ENCODE assay signal across 1 cellular context in genomic region chr17:40551874-40552768, GRCh38.
A peak's percentile ranks its signal among the peaks of the same experiment; 100 is the strongest.
TF ChIP-seq lines count a peak whose summit lies in the region.

No MANE protein-coding gene starts in this region.

TF ChIP-seq in HepG2, 621 proteins besides CTCF, POLR2A, EP300 and RAD21 (continued from another document and continues in another):
- TF ChIP-seq ZNF318 (CRISPR knock-in tag; IDR thresholded peaks at IDR 0.05), result no peak
- TF ChIP-seq U2AF2 (IDR thresholded peaks at IDR 0.05; ENCODE audit: low read depth, low read length), result no peak
- TF ChIP-seq PAF1 (CRISPR knock-in tag; IDR thresholded peaks at IDR 0.05), result no peak
- TF ChIP-seq JUND (CRISPR knock-in tag; IDR thresholded peaks at IDR 0.05), result peak; percentile 59; the same call in 1 of the 2 replicates
- no peak for TF ChIP-seq TCF12 (IDR thresholded peaks at IDR 0.05)
- peak; percentile 74; the same call in 1 of the 2 replicates for TF ChIP-seq TCF12 (CRISPR knock-in tag; IDR thresholded peaks at IDR 0.05)
- TF ChIP-seq ZNF546 (CRISPR knock-in tag; conservative IDR thresholded peaks at IDR 0.05), result no peak
- TF ChIP-seq MED13 (CRISPR knock-in tag; IDR thresholded peaks at IDR 0.05), result no peak; the same call in 1 of the 2 replicates
- TF ChIP-seq IKZF4 (CRISPR knock-in tag; IDR thresholded peaks at IDR 0.05; ENCODE audit: borderline replicate concordance, low read depth, not compliant biosample characterization), result no peak
- 0 out of 2 replicates have a peak, but pooled peaks have one; percentile 36 for TF ChIP-seq KMT2B (CRISPR knock-in tag; IDR thresholded peaks at IDR 0.05)
- TF ChIP-seq GFI1 (CRISPR knock-in tag; IDR thresholded peaks at IDR 0.05; ENCODE audit: borderline replicate concordance), result peak; percentile 70; the same call in 1 of the 2 replicates
- peak; percentile 14; the same call in 1 of the 2 replicates for TF ChIP-seq ZNF629 (CRISPR knock-in tag; conservative IDR thresholded peaks at IDR 0.05)
- peak; percentile 72; the same call in 1 of the 2 replicates for TF ChIP-seq PRDM10 (CRISPR knock-in tag; IDR thresholded peaks at IDR 0.05; ENCODE audit: low read depth)
- TF ChIP-seq SIN3A (IDR thresholded peaks at IDR 0.05; ENCODE audit: borderline replicate concordance, low read depth, low read length), result 0 out of 2 replicates have a peak, but pooled peaks have one; percentile 32
- no peak for TF ChIP-seq BCL3 (CRISPR knock-in tag; IDR thresholded peaks at IDR 0.05)
- TF ChIP-seq FOXK2 (IDR thresholded peaks at IDR 0.05), result peak; percentile 19; the same call in 1 of the 2 replicates
- TF ChIP-seq ZNF737 (CRISPR knock-in tag; IDR thresholded peaks at IDR 0.05; ENCODE audit: borderline replicate concordance), result no peak; the same call in 1 of the 2 replicates
- peak in 1 of 2 experiments; percentile 85; a peak in 2 of 4 replicates for TF ChIP-seq ATF4 (CRISPR knock-in tag; IDR thresholded peaks at IDR 0.05)
- no peak for TF ChIP-seq MATR3 (CRISPR knock-in tag; IDR thresholded peaks at IDR 0.05)
- 0 out of 2 replicates have a peak, but pooled peaks have one; percentile 30 for TF ChIP-seq ZNF644 (CRISPR knock-in tag; IDR thresholded peaks at IDR 0.05; ENCODE audit: low read depth)
- no peak for TF ChIP-seq XRCC5 (optimal IDR thresholded peaks at IDR 0.05; ENCODE audit: low read length)
- peak; percentile 82 for TF ChIP-seq FOXC1 (CRISPR knock-in tag; IDR thresholded peaks at IDR 0.05; ENCODE audit: borderline replicate concordance)
- TF ChIP-seq WIZ (CRISPR knock-in tag; IDR thresholded peaks at IDR 0.05), result no peak
- no peak for TF ChIP-seq LRRFIP1 (CRISPR knock-in tag; conservative IDR thresholded peaks at IDR 0.05)
- peak; percentile 57 for TF ChIP-seq AGO1 (IDR thresholded peaks at IDR 0.05; ENCODE audit: low read depth, low read length, poor library complexity, severe bottlenecking)
- no peak for TF ChIP-seq ZNF639 (CRISPR knock-in tag; conservative IDR thresholded peaks at IDR 0.05)
- TF ChIP-seq TCF7 (IDR thresholded peaks at IDR 0.05; ENCODE audit: low read depth), result peak; percentile 93
- TF ChIP-seq KMT2A (CRISPR knock-in tag; IDR thresholded peaks at IDR 0.05), result peak; percentile 35
- no peak for TF ChIP-seq FLYWCH1 (CRISPR knock-in tag; IDR thresholded peaks at IDR 0.05)
- no peak; the same call in 1 of the 2 replicates for TF ChIP-seq ZBED4 (CRISPR knock-in tag; IDR thresholded peaks at IDR 0.05; ENCODE audit: borderline replicate concordance)
- no peak for TF ChIP-seq ZFP37 (CRISPR knock-in tag; IDR thresholded peaks at IDR 0.05; ENCODE audit: borderline replicate concordance)
- peak; percentile 31; the same call in 1 of the 2 replicates for TF ChIP-seq DMAP1 (CRISPR knock-in tag; IDR thresholded peaks at IDR 0.05)
- TF ChIP-seq ARNTL (CRISPR knock-in tag; IDR thresholded peaks at IDR 0.05), result peak; percentile 71; the same call in 1 of the 2 replicates
- TF ChIP-seq PHF20 (CRISPR knock-in tag; IDR thresholded peaks at IDR 0.05), result peak; percentile 61
